ENCODE assay signal across 11 cellular contexts in genomic region chr7:99099499-99100077, GRCh38. TPM values are rescaled to one million over a fixed set of nuclear protein-coding genes. Genes with fewer than 3 reads are reported as not detected.
DNase-seq lines count a peak whose midpoint lies in the region; ATAC-seq, FAIRE-seq and TF ChIP-seq lines count a peak whose summit lies in the region.
"Had no signal": no experiment of that assay in that cellular context is flagged by ENCODE, and none has a peak within 500 bp of the region (broad histone marks: within the 10 kb centered on the region; RNA-seq: fewer than 3 reads in every experiment).

No MANE protein-coding gene starts in this region.

- H3K27me3 Mint-ChIP-seq in type B pancreatic cell, result no peaks in the 10 kb centered on the region
- H3K27me3 Mint-ChIP-seq: activated CD4-positive, alpha-beta memory T cell treated with anti-CD3 and anti-CD28 coated beads for 36 hours; activated naive CD8-positive, alpha-beta T cell had no signal

- 63 to 64% methylated on average over 6 of the region's 6 CpGs for WGBS in esophagus, 2 donors
- WGBS in mesendoderm (ENCODE audit: extremely low coverage, insufficient coverage, low lambda C conversion rate), result no CpG with 5 or more reads among the region's 6 CpGs

- H3K4me3 ChIP-seq in Panc1 (ENCODE audit: low read depth in 2 of 2, low read length in 2 of 2) (no peak overlapping the region), esophagus (ENCODE audit: low read depth in 1 of 2, low read length in 2 of 2) (no peak overlapping the region), mesendoderm (ENCODE audit: low read length) (no peak overlapping the region)

- no peak overlapping the region for H3K23ac ChIP-seq in mesendoderm (ENCODE audit: low read length)

- H3K4me1 Mint-ChIP-seq in type B pancreatic cell (ENCODE audit: unreplicated experiment), result peaks cover 26% of the 10 kb centered on the region

- H3K56ac ChIP-seq in mesendoderm (ENCODE audit: low read length), result no peak overlapping the region

- H3K18ac ChIP-seq in mesendoderm (ENCODE audit: low read length), result no peak overlapping the region

- H3K27me3 ChIP-seq in Panc1 (ENCODE audit: control insufficient read depth, insufficient read depth, low read length) (no peaks in the 10 kb centered on the region), esophagus (ENCODE audit: control insufficient read depth in 1 of 2, insufficient read depth in 2 of 2, low read length in 2 of 2) (no peaks in the 10 kb centered on the region), mesendoderm (ENCODE audit: insufficient read depth, low read length, poor library complexity) (no peaks in the 10 kb centered on the region)

- H3K9me3 ChIP-seq in Panc1 (ENCODE audit: control insufficient read depth, insufficient read depth, low read depth, low read length) (no peaks in the 10 kb centered on the region), esophagus (ENCODE audit: control insufficient read depth in 2 of 2, insufficient read depth in 1 of 2, low read depth in 1 of 2, low read length in 1 of 2) (no peaks in the 10 kb centered on the region)

- POLR2A ChIA-PET in Panc1 (lab: Charles Lee), result interaction anchor here (0.6 kb wide), 2 partner anchors 43 to 309 kb away, joined by 3 to 5 read pairs; partner anchors contain the start of gene BUD31

- H4K5ac ChIP-seq in mesendoderm (ENCODE audit: low read length), result no peak overlapping the region

- ATAC-seq in Panc1, result no peak
- no peak for ATAC-seq in GM18502 (IDR thresholded peaks at IDR 0.05; ENCODE audit: poor library complexity, unreplicated experiment)
- ATAC-seq in HG02642 (IDR thresholded peaks at IDR 0.05; ENCODE audit: poor library complexity, unreplicated experiment), result no peak

- no peak for TF ChIP-seq CTCF in Panc1 (IDR thresholded peaks at IDR 0.05)
- no peak for TF ChIP-seq CTCF in type B pancreatic cell (conservative IDR thresholded peaks at IDR 0.05)

- peaks cover 18% of the 10 kb centered on the region for H3K36me3 Mint-ChIP-seq in type B pancreatic cell

- H3K4ac ChIP-seq in mesendoderm (ENCODE audit: low read depth, low read length), result no peak overlapping the region

- in situ Hi-C loops in Panc1 (cut with HindIII; ENCODE audit: low pct_unique_long_range_greater_than_20kb, low sequenced_read_pairs), result no loop called here

- H3K36me3 ChIP-seq in Panc1 (ENCODE audit: control insufficient read depth, insufficient read depth, low read length) (no peaks in the 10 kb centered on the region; the same call in 1 of the 2 replicates), esophagus (ENCODE audit: control insufficient read depth in 2 of 2, insufficient read depth in 2 of 2, low read length in 1 of 2) (no peaks in the 10 kb centered on the region), mesendoderm (ENCODE audit: control insufficient read depth, insufficient read depth, low read length) (no peaks in the 10 kb centered on the region)

- H3K4me1 ChIP-seq in Panc1 (ENCODE audit: control insufficient read depth, insufficient read depth, low read length) (peaks cover 52% of the 10 kb centered on the region), esophagus (ENCODE audit: control insufficient read depth in 2 of 2, insufficient read depth in 2 of 2, low read length in 1 of 2) (peaks cover under 1 to 14% of the 10 kb centered on the region in 2 donors), mesendoderm (ENCODE audit: control insufficient read depth, low read depth, low read length) (peaks cover 2% of the 10 kb centered on the region)

- no peak overlapping the region for H2BK15ac ChIP-seq in mesendoderm (replicated peaks; ENCODE audit: low read depth)

- peaks cover 29% of the 10 kb centered on the region for H3K79me2 ChIP-seq in mesendoderm (ENCODE audit: control insufficient read depth, insufficient read depth, low read length)

- DNase-seq in Panc1 (ENCODE audit: low read depth, low spot score), result no peak
- DNase-seq in mesendoderm, result peak; percentile 47
- DNase-seq in type B pancreatic cell (ENCODE audit: extremely low spot score, unreplicated experiment), result no peak
- no peak for DNase-seq in Ammon's horn (ENCODE audit: low spot score)
- no peak for DNase-seq in HTR-8/SVneo (ENCODE audit: insufficient read length, low spot score)
- DNase-seq: activated CD4-positive, alpha-beta memory T cell treated with anti-CD3 and anti-CD28 coated beads for 36 hours; DMS79 treated with DMSO at 0.1 percent for 48 hours had no signal

- peak overlapping the region; percentile 73 for H3K27ac Mint-ChIP-seq in type B pancreatic cell
- H3K27ac Mint-ChIP-seq: activated CD4-positive, alpha-beta memory T cell treated with anti-CD3 and anti-CD28 coated beads for 36 hours; activated naive CD8-positive, alpha-beta T cell had no signal

- CTCF ChIA-PET in Panc1 (lab: Charles Lee), result interaction anchor here (0.6 kb wide), 1 partner anchor 189 kb away, joined by 5 read pairs; no protein-coding TSS in a partner anchor

- peaks cover 9% of the 10 kb centered on the region for H3K9me3 Mint-ChIP-seq in type B pancreatic cell

- H3K27ac ChIP-seq in Panc1 (ENCODE audit: low read length), result peak overlapping the region; percentile 19; the same call in 1 of the 2 replicates
- peak overlapping the region; percentile 6 to 49 for H3K27ac ChIP-seq in esophagus (ENCODE audit: low read depth in 2 of 2, low read length in 1 of 2)
- H3K27ac ChIP-seq in mesendoderm (ENCODE audit: low read depth, low read length), result no peak overlapping the region

- H3K4me3 Mint-ChIP-seq in type B pancreatic cell, result peak overlapping the region; percentile 37
- H3K4me3 Mint-ChIP-seq: activated CD4-positive, alpha-beta memory T cell treated with anti-CD3 and anti-CD28 coated beads for 36 hours; activated naive CD8-positive, alpha-beta T cell had no signal

- no TSS peak for BruUV-seq in Panc1 (replicated peaks; lab: Mats Ljungman, UMichigan)

- FAIRE-seq in HTR-8/SVneo (lab: Jason Lieb, UNC), result no peak

- H3K4me2 ChIP-seq in mesendoderm (ENCODE audit: low read length), result no peak overlapping the region

- no peak overlapping the region for H2BK5ac ChIP-seq in mesendoderm (ENCODE audit: low read length)

- H4K8ac ChIP-seq in mesendoderm (ENCODE audit: low read depth, low read length), result no peak overlapping the region

- no peak overlapping the region for H2AK5ac ChIP-seq in mesendoderm (ENCODE audit: low read length)

- no peak overlapping the region for H2BK120ac ChIP-seq in mesendoderm (ENCODE audit: low read depth, low read length)

- intact Hi-C loops in Panc1 (cut with micrococcal nuclease; ENCODE audit: unreplicated experiment), result no loop called here

- H3K79me1 ChIP-seq in mesendoderm (ENCODE audit: low read length), result peaks cover 14% of the 10 kb centered on the region

- H3K9ac ChIP-seq in mesendoderm (ENCODE audit: low read length), result no peak overlapping the region

RNA-seq across cellular contexts. Expression of gene SMURF1, which starts 44.3 kb away (rescaled TPM):
- 47.0 TPM for total RNA-seq in Panc1 (2021; ENCODE audit: unreplicated experiment)
- polyA plus RNA-seq in Panc1 (2012; ENCODE audit: insufficient read length), result 23.3 TPM
- 10 to 100 TPM; 11.7 to 12.9 TPM for polyA plus RNA-seq in esophagus
- 17.7 TPM for polyA plus RNA-seq in mesendoderm (2013, experiment 1 of 2)
- 16.5 TPM for polyA plus RNA-seq in mesendoderm (2013, experiment 2 of 2)
- total RNA-seq in type B pancreatic cell (ENCODE audit: low replicate concordance), result 22.1 and 31.3 TPM in 2 replicates
